19 cellular contexts compared by ENCODE assay signal in the genomic region with DNA sequence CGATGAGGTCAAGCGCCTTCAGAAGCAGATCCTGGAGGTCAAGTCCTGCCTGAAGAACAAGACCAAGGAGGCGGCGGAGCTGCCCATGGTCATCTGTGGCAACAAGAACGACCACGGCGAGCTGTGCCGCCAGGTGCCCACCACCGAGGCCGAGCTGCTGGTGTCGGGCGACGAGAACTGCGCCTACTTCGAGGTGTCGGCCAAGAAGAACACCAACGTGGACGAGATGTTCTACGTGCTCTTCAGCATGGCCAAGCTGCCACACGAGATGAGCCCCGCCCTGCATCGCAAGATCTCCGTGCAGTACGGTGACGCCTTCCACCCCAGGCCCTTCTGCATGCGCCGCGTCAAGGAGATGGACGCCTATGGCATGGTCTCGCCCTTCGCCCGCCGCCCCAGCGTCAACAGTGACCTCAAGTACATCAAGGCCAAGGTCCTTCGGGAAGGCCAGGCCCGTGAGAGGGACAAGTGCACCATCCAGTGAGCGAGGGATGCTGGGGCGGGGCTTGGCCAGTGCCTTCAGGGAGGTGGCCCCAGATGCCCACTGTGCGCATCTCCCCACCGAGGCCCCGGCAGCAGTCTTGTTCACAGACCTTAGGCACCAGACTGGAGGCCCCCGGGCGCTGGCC. TPM values are rescaled to one million over a fixed set of nuclear protein-coding genes. Genes with fewer than 3 reads are reported as not detected.
"Had no signal": no experiment of that assay in that cellular context is flagged by ENCODE, and none has a peak within 500 bp of the region (broad histone marks: within the 10 kb centered on the region; RNA-seq: fewer than 3 reads in every experiment).

No MANE protein-coding gene starts in this region.

- H3K36me3 ChIP-seq: colonic mucosa, esophagus squamous epithelium, gastrocnemius medialis, heart right ventricle, left lung, lower lobe of right lung had no signal

- H3K27ac ChIP-seq: colonic mucosa, epithelial cell of prostate, esophagus squamous epithelium, heart right ventricle, left lung, lower lobe of right lung had no signal

- H3K27me3 ChIP-seq: colonic mucosa, gastrocnemius medialis, heart right ventricle had no signal

- H3K4me1 ChIP-seq: colonic mucosa, left lung, lower lobe of right lung had no signal

- FAIRE-seq: endometrium, islet of Langerhans, keratinocyte had no signal

- DNase-seq: cortex of kidney, esophagus squamous epithelium, foreskin fibroblast, foreskin melanocyte, gastrocnemius medialis, heart right ventricle, hippocampal formation, left cardiac atrium, left lung, left ventricle myocardium superior, lower lobe of right lung, midbrain had no signal

- H3K9me3 ChIP-seq: colonic mucosa, esophagus squamous epithelium, gastrocnemius medialis, heart right ventricle, left lung, lower lobe of right lung had no signal

- ATAC-seq: left cardiac atrium, left ventricle myocardium superior had no signal

- H3K4me3 ChIP-seq: colonic mucosa, esophagus squamous epithelium, gastrocnemius medialis, heart right ventricle, left lung, lower lobe of right lung had no signal

RNA-seq across cellular contexts. Expression of gene RASD2, which starts 11.0 kb away (rescaled TPM):
- total RNA-seq: dermis microvascular lymphatic vessel endothelial cell, lung microvascular endothelial cell had no signal
